15 cellular contexts compared by ENCODE assay signal in the genomic region with DNA sequence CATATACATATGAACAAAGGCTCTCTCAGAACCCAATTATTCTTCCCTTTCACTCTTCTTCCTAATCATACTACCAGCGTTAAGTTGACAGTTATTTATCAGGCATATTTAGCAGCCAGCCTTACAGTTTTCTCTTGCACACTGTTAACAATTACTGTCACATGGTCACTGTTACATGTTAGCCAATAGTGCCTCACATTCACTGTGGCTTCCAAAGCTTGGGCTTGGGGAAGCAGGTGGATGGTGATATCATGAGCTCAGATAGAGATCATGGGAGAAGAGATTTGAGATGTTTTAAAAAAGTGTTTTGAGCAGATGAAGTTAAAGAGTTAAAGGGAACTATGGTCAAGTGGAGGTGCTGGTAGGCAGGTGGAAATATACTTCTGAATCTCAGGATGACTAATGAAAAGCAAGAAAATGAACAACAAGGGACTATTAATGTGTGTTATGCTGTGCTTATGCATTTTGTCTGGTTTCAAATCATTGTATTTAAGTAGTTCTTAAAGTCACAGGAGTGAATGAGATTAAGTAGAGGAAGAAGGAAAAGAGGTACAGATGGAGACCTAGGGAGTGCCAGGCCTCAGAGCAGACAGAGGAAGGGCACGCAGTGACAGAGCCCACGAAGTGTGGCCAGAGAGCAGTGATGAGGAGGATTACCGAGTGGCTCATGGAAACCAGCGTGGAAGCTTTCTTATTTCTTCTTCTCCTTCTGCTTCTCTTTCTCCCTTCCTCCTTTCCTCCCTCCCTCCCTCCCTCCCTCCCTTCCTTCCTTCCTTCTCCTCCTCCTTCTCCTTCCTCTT. TPM values are rescaled to one million over a fixed set of nuclear protein-coding genes. Genes with fewer than 3 reads are reported as not detected.
DNase-seq lines count a peak whose midpoint lies in the region; ATAC-seq, FAIRE-seq and TF ChIP-seq lines count a peak whose summit lies in the region.
"Had no signal": no experiment of that assay in that cellular context is flagged by ENCODE, and none has a peak within 500 bp of the region (broad histone marks: within the 10 kb centered on the region; RNA-seq: fewer than 3 reads in every experiment).

No MANE protein-coding gene starts in this region.

- H3K27me3 ChIP-seq in bronchial epithelial cell (ENCODE audit: control insufficient read depth, insufficient read depth, low read length): no peaks in the 10 kb centered on the region
- H3K27me3 ChIP-seq: dorsolateral prefrontal cortex, right atrium auricular region, suprapubic skin had no signal

- no peak for TF ChIP-seq CTCF in bronchial epithelial cell (IDR thresholded peaks at IDR 0.05; ENCODE audit: insufficient read depth, low read length, severe bottlenecking)

- ATAC-seq in GM18520 (IDR thresholded peaks at IDR 0.05; ENCODE audit: unreplicated experiment) (peak; percentile 69), GM21390 (IDR thresholded peaks at IDR 0.05; ENCODE audit: unreplicated experiment) (peak; percentile 82), HG03108 (IDR thresholded peaks at IDR 0.05; ENCODE audit: unreplicated experiment) (peak; percentile 72), HG02970 (IDR thresholded peaks at IDR 0.05; ENCODE audit: low FRiP score, unreplicated experiment) (no peak)
- ATAC-seq: Right ventricle myocardium inferior had no signal

- H3K4me3 ChIP-seq in bronchial epithelial cell (ENCODE audit: low read depth, low read length): no peak overlapping the region
- H3K4me3 ChIP-seq: dorsolateral prefrontal cortex, right atrium auricular region, suprapubic skin had no signal

- FAIRE-seq in bronchial epithelial cell (lab: Jason Lieb, UNC): peak; percentile 13

- DNase-seq in bronchial epithelial cell (ENCODE audit: low read depth) (no peak), medulla oblongata (ENCODE audit: extremely low spot score) (no peak), globus pallidus (ENCODE audit: low spot score) (no peak), NCI-H2029 (lab: John Stamatoyannopoulos, UW) (no peak)
- DNase-seq: dorsolateral prefrontal cortex, H7, NCI-H1105, NCI-H510A had no signal

- no peaks in the 10 kb centered on the region for H3K36me3 ChIP-seq in bronchial epithelial cell (ENCODE audit: control insufficient read depth, insufficient read depth, low read length)
- H3K36me3 ChIP-seq: right atrium auricular region, suprapubic skin had no signal

RNA-seq across cellular contexts. Expression of gene BICD1, which starts 39.6 kb away (rescaled TPM):
- 6.1 TPM in 2 replicates for total RNA-seq in bronchial epithelial cell
